8 cellular contexts compared by ENCODE assay signal in the genomic region with DNA sequence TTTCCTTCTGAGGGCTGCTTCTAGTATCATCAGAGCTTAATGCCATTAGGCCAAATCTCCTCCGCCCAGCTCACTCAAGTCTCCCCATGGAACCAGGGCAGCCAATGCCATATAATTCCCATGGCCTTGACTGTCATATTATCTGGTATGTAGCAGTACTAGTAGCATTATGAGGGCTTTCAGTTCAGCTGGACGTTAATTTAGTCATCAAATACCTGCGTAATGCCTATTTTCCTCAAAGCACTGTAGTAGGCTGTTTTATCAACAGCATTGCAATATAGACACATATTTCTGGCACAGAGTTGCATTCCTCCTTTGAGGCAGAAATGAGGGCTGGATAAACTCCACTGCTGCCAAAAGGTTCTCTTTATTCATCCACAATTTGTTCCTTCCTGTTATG. TPM values are rescaled to one million over a fixed set of nuclear protein-coding genes. Genes with fewer than 3 reads are reported as not detected.
DNase-seq lines count a peak whose midpoint lies in the region; ATAC-seq, FAIRE-seq and TF ChIP-seq lines count a peak whose summit lies in the region.

No MANE protein-coding gene starts in this region.

- no peaks in the 10 kb centered on the region for H3K9me3 ChIP-seq in CD4-positive, CD25-positive, alpha-beta regulatory T cell (ENCODE audit: control insufficient read depth in 2 of 2, low read length in 2 of 2)
- H3K9me3 ChIP-seq in H1 (ENCODE audit: insufficient read depth in 2 of 2, low read depth in 1 of 2, low read length in 1 of 2), result 0 out of 4 replicates have a peak, but pooled peaks cover 0 to 2% of the 10 kb centered on the region in 2 experiments

- H3K27ac Mint-ChIP-seq in CD4-positive, CD25-positive, alpha-beta regulatory T cell, result peak overlapping the region; percentile 64 to 98 (median 96)

- peaks cover 14% of the 10 kb centered on the region for H3K36me3 Mint-ChIP-seq in CD4-positive, CD25-positive, alpha-beta regulatory T cell

- TF ChIP-seq CTCF in H1 (IDR thresholded peaks at IDR 0.05; ENCODE audit: control extremely low read depth in 1 of 3, insufficient read depth in 1 of 3, low read depth in 1 of 3, low read length in 3 of 3), result no peak

- H3K27me3 Mint-ChIP-seq in CD4-positive, CD25-positive, alpha-beta regulatory T cell, result no peaks in the 10 kb centered on the region

- H3K79me1 ChIP-seq in H1 (ENCODE audit: low read depth, low read length), result peaks cover 2% of the 10 kb centered on the region; the same call in 1 of the 2 replicates

- peaks cover under 1% of the 10 kb centered on the region for H3K36me3 ChIP-seq in CD4-positive, CD25-positive, alpha-beta regulatory T cell (ENCODE audit: control insufficient read depth, insufficient read depth, low read length)
- peaks cover 0 to 3% (median 0%) of the 10 kb centered on the region in 4 experiments; a peak in 2 of 8 replicates for H3K36me3 ChIP-seq in H1 (ENCODE audit: control insufficient read depth in 2 of 4, insufficient read depth in 4 of 4, low read length in 3 of 4)

- CTCF ChIA-PET in H1 (lab: Charles Lee; ENCODE audit: partially characterized antibody), result interaction anchor here (0.7 to 2.0 kb wide), 6 partner anchors 13 to 94 kb away, joined by 3 to 6 read pairs (median 4); no protein-coding TSS in a partner anchor

- peak overlapping the region; percentile 70 to 92 for H3K4me2 ChIP-seq in H1 (ENCODE audit: insufficient read depth in 1 of 2, low read depth in 2 of 2, low read length in 2 of 2)

- WGBS in H1 (ENCODE audit: extremely low coverage in 1 of 2, insufficient coverage in 1 of 2, insufficient read length in 1 of 2, insufficient replicate concordance in 2 of 2, low coverage in 1 of 2, low lambda C conversion rate in 2 of 2, missing lambda C conversion rate in 1 of 2), 2 experiments, result 84% methylated on average over 3 of the region's 3 CpGs; no CpG with 5 or more reads in 1 of the 2 experiments

- ATAC-seq in CD4-positive, CD25-positive, alpha-beta regulatory T cell (ENCODE audit: low read depth in 2 of 2), result no peak
- no peak for ATAC-seq in GM21390 (IDR thresholded peaks at IDR 0.05; ENCODE audit: unreplicated experiment)
- ATAC-seq in GM21447 (IDR thresholded peaks at IDR 0.05; ENCODE audit: unreplicated experiment), result no peak

- FAIRE-seq in H1 (lab: Jason Lieb, UNC), result no peak

- no peak overlapping the region for H4K91ac ChIP-seq in H1 (replicated peaks; ENCODE audit: insufficient read length, low read length)

- H2BK20ac ChIP-seq in H1 (ENCODE audit: low read length), result no peak overlapping the region

- peaks cover 51% of the 10 kb centered on the region for H3K4me1 ChIP-seq in CD4-positive, CD25-positive, alpha-beta regulatory T cell (ENCODE audit: control insufficient read depth, insufficient read depth, low read length, poor library complexity, severe bottlenecking)
- peaks cover 0 to 6% (median 4%) of the 10 kb centered on the region in 4 experiments; a peak in 4 of 7 replicates for H3K4me1 ChIP-seq in H1 (replicated peaks in 1 of 4; ENCODE audit: control insufficient read depth in 3 of 4, insufficient read depth in 4 of 4, low read length in 3 of 4)

- peaks cover 0 to 4% (median 0%) of the 10 kb centered on the region in 7 donors for H3K9me3 Mint-ChIP-seq in CD4-positive, CD25-positive, alpha-beta regulatory T cell

- no peak overlapping the region for H3K9ac ChIP-seq in H1 (replicated peaks in 1 of 4; ENCODE audit: extremely low read depth in 1 of 4, low read depth in 3 of 4, low read length in 3 of 4)

- no peak overlapping the region for H3K4ac ChIP-seq in H1 (replicated peaks; ENCODE audit: insufficient read length, low read depth, low read length)

- no peak overlapping the region for H2BK5ac ChIP-seq in H1 (ENCODE audit: low read depth, low read length)

- H3K79me2 ChIP-seq in H1 (ENCODE audit: control insufficient read depth in 1 of 2, insufficient read depth in 2 of 2, low read length in 2 of 2), result peaks cover 0 to 55% of the 10 kb centered on the region in 2 experiments; a peak in 2 of 4 replicates

- H3K18ac ChIP-seq in H1 (ENCODE audit: extremely low read depth, low read length), result no peak overlapping the region

- TF ChIP-seq EP300 in H1 (IDR thresholded peaks at IDR 0.05; ENCODE audit: borderline replicate concordance in 1 of 2, low read depth in 2 of 2, low read length in 2 of 2), result no peak

- POLR2A ChIA-PET in H1 (lab: Charles Lee; ENCODE audit: partially characterized antibody), result interaction anchor here (1.0 to 2.0 kb wide), 2 partner anchors 12 to 41 kb away, joined by 3 to 6 read pairs; no protein-coding TSS in a partner anchor

- no peaks in the 10 kb centered on the region for H4K20me1 ChIP-seq in H1 (replicated peaks in 1 of 2; ENCODE audit: control insufficient read depth in 1 of 2, insufficient read depth in 2 of 2, low read length in 2 of 2)

- H3K4me3 Mint-ChIP-seq in CD4-positive, CD25-positive, alpha-beta regulatory T cell, result peak overlapping the region; percentile 92 to 99 (median 97)

- H3K4me3 ChIP-seq in CD4-positive, CD25-positive, alpha-beta regulatory T cell (ENCODE audit: low read depth, low read length), result peak overlapping the region; percentile 86
- H3K4me3 ChIP-seq in H1 (ENCODE audit: extremely low read depth in 1 of 4, insufficient read depth in 2 of 4, low read depth in 3 of 4, low read length in 4 of 4), result peak overlapping the region in 3 of 4 experiments; percentile 80 to 96 (median 92); a peak in 3 of 8 replicates

- H4K8ac ChIP-seq in H1 (ENCODE audit: extremely low read depth, insufficient read depth, low read length), result no peak overlapping the region

- DNase-seq in CD4-positive, CD25-positive, alpha-beta regulatory T cell, result no peak
- peak; percentile 74 for DNase-seq in NCI-H82 treated with DMSO at 0.1 percent for 48 hours (lab: John Stamatoyannopoulos, UW; ENCODE audit: unreplicated experiment)
- DNase-seq in H1 (ENCODE audit: low read depth in 1 of 2, low spot score in 2 of 2), result no peak
- DNase-seq in non-pigmented ciliary epithelial cell (ENCODE audit: low read depth), result peak; percentile 63
- no peak for DNase-seq in hypothalamus (lab: John Stamatoyannopoulos, UW)
- no peak for DNase-seq in SKM-1 (lab: John Stamatoyannopoulos, UW; ENCODE audit: unreplicated experiment)

- H3K14ac ChIP-seq in H1 (ENCODE audit: insufficient read length), result no peak overlapping the region

- no peak overlapping the region for H2AFZ ChIP-seq in H1 (ENCODE audit: low read length)

- TF ChIP-seq POLR2A in H1 (IDR thresholded peaks at IDR 0.05; ENCODE audit: control extremely low read depth in 1 of 2, low read depth in 2 of 2, low read length in 2 of 2), result no peak

- no peak for TF ChIP-seq RAD21 in H1 (IDR thresholded peaks at IDR 0.05 in 1 of 2, conservative IDR thresholded peaks at IDR 0.05 in 1 of 2; ENCODE audit: low read depth in 2 of 2, low read length in 2 of 2)

- no peak overlapping the region for H2BK120ac ChIP-seq in H1 (replicated peaks; ENCODE audit: low read depth, low read length)

- H2BK15ac ChIP-seq in H1 (ENCODE audit: low read length), result no peak overlapping the region

- no peak overlapping the region for H4K5ac ChIP-seq in H1 (ENCODE audit: insufficient read length, low read depth, low read length)

- peaks cover 5% of the 10 kb centered on the region for H3K23me2 ChIP-seq in H1 (ENCODE audit: low read depth, low read length)

- H3K4me1 Mint-ChIP-seq in CD4-positive, CD25-positive, alpha-beta regulatory T cell, result peaks cover 30 to 70% (median 52%) of the 10 kb centered on the region in 4 donors

- no peak overlapping the region for H2AK5ac ChIP-seq in H1 (ENCODE audit: low read depth, low read length)

- H3K27me3 ChIP-seq in CD4-positive, CD25-positive, alpha-beta regulatory T cell (ENCODE audit: control insufficient read depth, insufficient read depth, low read length), result no peaks in the 10 kb centered on the region
- H3K27me3 ChIP-seq in H1 (replicated peaks in 1 of 4; ENCODE audit: control insufficient read depth in 3 of 4, extremely low read depth in 1 of 4, insufficient read depth in 3 of 4, low read length in 3 of 4), result no peaks in the 10 kb centered on the region

- no peak overlapping the region for H3K23ac ChIP-seq in H1 (ENCODE audit: insufficient read length)

- H2BK12ac ChIP-seq in H1 (ENCODE audit: low read depth, low read length), result no peak overlapping the region

- no peak overlapping the region for H3K56ac ChIP-seq in H1 (replicated peaks; ENCODE audit: insufficient read length, low read depth, low read length)

- no peak overlapping the region for H3K27ac ChIP-seq in CD4-positive, CD25-positive, alpha-beta regulatory T cell (ENCODE audit: insufficient read depth, low read length, poor library complexity, severe bottlenecking)
- H3K27ac ChIP-seq in H1 (ENCODE audit: low read depth, low read length), result no peak overlapping the region

RNA-seq across cellular contexts. Expression of gene KCTD20, which starts 1.7 kb away (rescaled TPM):
- 41.7 TPM for total RNA-seq in CD4-positive, CD25-positive, alpha-beta regulatory T cell
- polyA plus RNA-seq in CD4-positive, CD25-positive, alpha-beta regulatory T cell, result 10 to 100 TPM; 35.4 to 47.8 (median 40.1) TPM
- 23.2 and 26.2 TPM in 2 replicates for total RNA-seq in H1 (2021; fragmentation: NEBNext Ultra II Directional; extraction: Animal tissue kit (Norgen Biotek cat#: 25700))
- 8.4 and 10.1 TPM in 2 replicates for polyA plus RNA-seq in H1 (2011; rRNA removed)
- polyA plus RNA-seq in H1 (2011; cell fraction: cytosol; rRNA removed), result 14.6 TPM
- polyA plus RNA-seq in H1 (2011; cell fraction: nucleus; rRNA removed), result 9.5 TPM
- polyA plus RNA-seq in H1 (2012, experiment 1 of 2), result 12.0 to 17.1 TPM (median 13.5 TPM) in 4 replicates
- 0.92 TPM for polyA plus RNA-seq in H1 (2012, experiment 2 of 2)
- 14.9 TPM for polyA plus RNA-seq in H1 (2013, experiment 1 of 2)
- 15.7 TPM for polyA plus RNA-seq in H1 (2013, experiment 2 of 2)
- polyA minus RNA-seq in H1 (2011; rRNA and poly(A)+ RNA removed), result 26.8 and 36.7 TPM in 2 replicates
- 15.2 TPM for polyA minus RNA-seq in H1 (2011; cell fraction: cytosol; rRNA and poly(A)+ RNA removed)
- 25.3 TPM for polyA minus RNA-seq in H1 (2011; cell fraction: nucleus; rRNA and poly(A)+ RNA removed)

RNA-seq across cellular contexts. Expression of gene PXT1, which starts 1.8 kb away (rescaled TPM):
- total RNA-seq in CD4-positive, CD25-positive, alpha-beta regulatory T cell, result 0.37 TPM
- under 1 TPM in 2 of 4 donors, not detected in 2; 0.08 to 0.09 TPM for polyA plus RNA-seq in CD4-positive, CD25-positive, alpha-beta regulatory T cell
- total RNA-seq in H1 (2021; fragmentation: NEBNext Ultra II Directional; extraction: Animal tissue kit (Norgen Biotek cat#: 25700)), result not detected in 2 replicates
- polyA plus RNA-seq in H1 (2011; rRNA removed), result 0.06 and 0.20 TPM in 2 replicates
- 0.23 TPM for polyA plus RNA-seq in H1 (2011; cell fraction: cytosol; rRNA removed)
- polyA plus RNA-seq in H1 (2011; cell fraction: nucleus; rRNA removed), result 0.16 TPM
- polyA plus RNA-seq in H1 (2012, experiment 1 of 2), result 0.17 to 0.21 TPM in 2 of 4 replicates, not detected in the others
- not detected for polyA plus RNA-seq in H1 (2012, experiment 2 of 2)
- polyA plus RNA-seq in H1 (2013, experiment 1 of 2), result not detected
- polyA plus RNA-seq in H1 (2013, experiment 2 of 2), result 0.04 TPM
- polyA minus RNA-seq in H1 (2011; rRNA and poly(A)+ RNA removed), result 0.19 TPM in 1 of 2 replicates, not detected in the other
- not detected for polyA minus RNA-seq in H1 (2011; cell fraction: cytosol; rRNA and poly(A)+ RNA removed)
- not detected for polyA minus RNA-seq in H1 (2011; cell fraction: nucleus; rRNA and poly(A)+ RNA removed)

RNA-seq across cellular contexts. Expression of gene ETV7, which starts 57.0 kb away (rescaled TPM):
- 6.3 TPM for total RNA-seq in CD4-positive, CD25-positive, alpha-beta regulatory T cell
- 10 to 100 TPM in 2 of 4 donors, 1 to 10 TPM in 2; 5.3 to 16.1 (median 9.5) TPM for polyA plus RNA-seq in CD4-positive, CD25-positive, alpha-beta regulatory T cell
- 0.21 and 0.54 TPM in 2 replicates for total RNA-seq in H1 (2021; fragmentation: NEBNext Ultra II Directional; extraction: Animal tissue kit (Norgen Biotek cat#: 25700))
- 2.4 TPM in 2 replicates for polyA plus RNA-seq in H1 (2011; rRNA removed)
- 2.1 TPM for polyA plus RNA-seq in H1 (2011; cell fraction: cytosol; rRNA removed)
- polyA plus RNA-seq in H1 (2011; cell fraction: nucleus; rRNA removed), result 2.4 TPM
- 1.1 to 2.4 TPM (median 2.0 TPM) in 4 replicates for polyA plus RNA-seq in H1 (2012, experiment 1 of 2)
- polyA plus RNA-seq in H1 (2012, experiment 2 of 2), result 2.1 TPM
- polyA plus RNA-seq in H1 (2013, experiment 1 of 2), result 0.49 TPM
- polyA plus RNA-seq in H1 (2013, experiment 2 of 2), result 0.61 TPM
- polyA minus RNA-seq in H1 (2011; rRNA and poly(A)+ RNA removed), result 0.63 and 1.2 TPM in 2 replicates
- 1.5 TPM for polyA minus RNA-seq in H1 (2011; cell fraction: cytosol; rRNA and poly(A)+ RNA removed)
- 0.60 TPM for polyA minus RNA-seq in H1 (2011; cell fraction: nucleus; rRNA and poly(A)+ RNA removed)

Comparison
In these comparisons a context has a peak if more than half of its experiments do, and no peak if none do; other contexts are left out.
1. DNase-seq: peak in NCI-H82 treated with DMSO at 0.1 percent for 48 hours (single experiment) and non-pigmented ciliary epithelial cell (single experiment); none in CD4-positive, CD25-positive, alpha-beta regulatory T cell (0 of 3), H1 (0 of 2), hypothalamus (0 of 51) and SKM-1 (single experiment).